ENCODE assay signal across 10 cellular contexts in genomic region chr5:124706729-124707361, GRCh38. TPM values are rescaled to one million over a fixed set of nuclear protein-coding genes. Genes with fewer than 3 reads are reported as not detected.
A peak's percentile ranks its signal among the peaks of the same experiment; 100 is the strongest.
DNase-seq lines count a peak whose midpoint lies in the region; ATAC-seq and TF ChIP-seq lines count a peak whose summit lies in the region.
"Had no signal": no experiment of that assay in that cellular context is flagged by ENCODE, and none has a peak within 500 bp of the region (broad histone marks: within the 10 kb centered on the region; RNA-seq: fewer than 3 reads in every experiment).

No MANE protein-coding gene starts in this region.

- DNase-seq in AG04450 (ENCODE audit: low read depth, low spot score) (peak; percentile 16), NCI-H1417 (lab: John Stamatoyannopoulos, UW) (peak; percentile 84 to 97 (median 87)), activated B cell treated with CpG ODN at 0.5 μM for 24 hours (no peak), islet precursor cell (peak; percentile 63), ecto neural progenitor cell (ENCODE audit: low spot score) (no peak)
- no peak for DNase-seq in activated CD8-positive, alpha-beta T cell treated with anti-CD3 and anti-CD28 coated beads for 36 hours
- no peak for DNase-seq in stimulated activated CD4-positive, alpha-beta T cell treated with anti-CD3 and anti-CD28 coated beads, Interleukin-2, amount 100 ng/mL, for 48 hours
- DNase-seq: activated T-cell treated with anti-CD3 and anti-CD28 coated beads, Interleukin-2, amount 50 U/mL, for 72 hours had no signal

- H3K9me3 Mint-ChIP-seq in activated B cell treated with CpG ODN at 0.5 μM for 24 hours: no peaks in the 10 kb centered on the region
- H3K9me3 Mint-ChIP-seq in activated CD8-positive, alpha-beta T cell treated with anti-CD3 and anti-CD28 coated beads for 36 hours: no peaks in the 10 kb centered on the region
- H3K9me3 Mint-ChIP-seq: activated T-cell treated with anti-CD3 and anti-CD28 coated beads, Interleukin-2, amount 50 U/mL, for 72 hours had no signal

- intact Hi-C loops in activated B cell treated with CpG ODN at 0.5 μM for 24 hours (cut with micrococcal nuclease): loop anchor here (1.0 to 5.0 kb wide), 5 partner anchors 120 to 299 kb away; no protein-coding TSS in a partner anchor
- intact Hi-C loops in activated CD8-positive, alpha-beta T cell treated with anti-CD3 and anti-CD28 coated beads for 36 hours (cut with micrococcal nuclease): no loop called here

- no peaks in the 10 kb centered on the region for H3K27me3 Mint-ChIP-seq in activated B cell treated with CpG ODN at 0.5 μM for 24 hours
- H3K27me3 Mint-ChIP-seq in activated CD8-positive, alpha-beta T cell treated with anti-CD3 and anti-CD28 coated beads for 36 hours: peaks cover 4% of the 10 kb centered on the region

- ATAC-seq in activated B cell treated with CpG ODN at 0.5 μM for 24 hours (ENCODE audit: low read depth) (no peak), GM21423 (IDR thresholded peaks at IDR 0.05; ENCODE audit: unreplicated experiment) (no peak)
- ATAC-seq in activated CD8-positive, alpha-beta T cell treated with anti-CD3 and anti-CD28 coated beads for 36 hours: no peak
- ATAC-seq: activated T-cell treated with anti-CD3 and anti-CD28 coated beads, Interleukin-2, amount 50 U/mL, for 72 hours had no signal

- H3K4me1 Mint-ChIP-seq in activated B cell treated with CpG ODN at 0.5 μM for 24 hours: peaks cover 92% of the 10 kb centered on the region
- H3K4me1 Mint-ChIP-seq in activated CD8-positive, alpha-beta T cell treated with anti-CD3 and anti-CD28 coated beads for 36 hours (ENCODE audit: low read depth): no peaks in the 10 kb centered on the region

- H3K9me3 ChIP-seq in AG04450 (ENCODE audit: control insufficient read depth, insufficient read depth, low read length): no peaks in the 10 kb centered on the region

- H3K4me3 ChIP-seq in AG04450 (ENCODE audit: low read depth, low read length): no peak overlapping the region

- TF ChIP-seq CTCF in AG04450 (IDR thresholded peaks at IDR 0.05; ENCODE audit: low read depth, low read length) (no peak), activated B cell treated with CpG ODN at 0.5 μM for 24 hours (IDR thresholded peaks at IDR 0.05) (no peak)
- TF ChIP-seq CTCF in activated CD8-positive, alpha-beta T cell treated with anti-CD3 and anti-CD28 coated beads for 36 hours (IDR thresholded peaks at IDR 0.05): no peak

- peak overlapping the region; percentile 67 for H3K4me3 Mint-ChIP-seq in activated B cell treated with CpG ODN at 0.5 μM for 24 hours
- H3K4me3 Mint-ChIP-seq in activated CD8-positive, alpha-beta T cell treated with anti-CD3 and anti-CD28 coated beads for 36 hours: no peak overlapping the region
- H3K4me3 Mint-ChIP-seq: activated T-cell treated with anti-CD3 and anti-CD28 coated beads, Interleukin-2, amount 50 U/mL, for 72 hours had no signal

- H3K36me3 Mint-ChIP-seq in activated B cell treated with CpG ODN at 0.5 μM for 24 hours (ENCODE audit: low read depth): no peaks in the 10 kb centered on the region
- H3K36me3 Mint-ChIP-seq in activated CD8-positive, alpha-beta T cell treated with anti-CD3 and anti-CD28 coated beads for 36 hours (ENCODE audit: low read depth): no peaks in the 10 kb centered on the region

- H3K27ac Mint-ChIP-seq in activated B cell treated with CpG ODN at 0.5 μM for 24 hours: peak overlapping the region; percentile 89
- no peak overlapping the region for H3K27ac Mint-ChIP-seq in activated CD8-positive, alpha-beta T cell treated with anti-CD3 and anti-CD28 coated beads for 36 hours
- H3K27ac Mint-ChIP-seq: activated T-cell treated with anti-CD3 and anti-CD28 coated beads, Interleukin-2, amount 50 U/mL, for 72 hours had no signal

- H3K27me3 ChIP-seq in AG04450 (ENCODE audit: control insufficient read depth, insufficient read depth, low read length): no peaks in the 10 kb centered on the region

- CTCF ChIA-PET in AG04450 (lab: Charles Lee) (no interaction called here), activated B cell treated with CpG ODN at 0.5 μM for 24 hours (lab: Charles Lee) (interaction anchor here (0.8 to 1.3 kb wide), 3 partner anchors 10 to 42 kb away, joined by 3 to 6 read pairs (median 4); no protein-coding TSS in a partner anchor)
- CTCF ChIA-PET in activated CD8-positive, alpha-beta T cell treated with anti-CD3 and anti-CD28 coated beads for 36 hours (lab: Charles Lee): no interaction called here

- POLR2A ChIA-PET in AG04450 (lab: Yijun Ruan, JAX) (no interaction called here), activated B cell treated with CpG ODN at 0.5 μM for 24 hours (lab: Charles Lee) (interaction anchor here (0.6 to 8.0 kb wide), 12 partner anchors 11 to 57 kb away, joined by 3 to 99 read pairs (median 6); partner anchors contain the start of gene ZNF608)
- POLR2A ChIA-PET in activated CD8-positive, alpha-beta T cell treated with anti-CD3 and anti-CD28 coated beads for 36 hours (lab: Charles Lee): no interaction called here

- H3K27ac ChIP-seq in AG04450 (ENCODE audit: low read depth, low read length): no peak overlapping the region
- H3K27ac ChIP-seq: parathyroid adenoma had no signal

RNA-seq across cellular contexts. Expression of gene ZNF608, which starts 39.6 kb away (rescaled TPM):
- 12.1 and 13.0 TPM in 2 replicates for polyA plus RNA-seq in AG04450 (2011; rRNA removed)
- 14.9 and 16.3 TPM in 2 replicates for polyA minus RNA-seq in AG04450 (2011; rRNA and poly(A)+ RNA removed)
- total RNA-seq in activated B cell treated with CpG ODN at 0.5 μM for 24 hours: 20.7 and 22.0 TPM in 2 replicates
- not detected for total RNA-seq in activated CD8-positive, alpha-beta T cell treated with anti-CD3 and anti-CD28 coated beads for 36 hours

Comparison
In these comparisons a context has a peak if more than half of its experiments do, and no peak if none do; other contexts are left out.
1. DNase-seq: peak in AG04450 (single experiment), NCI-H1417 (3 of 3) and islet precursor cell (single experiment); none in activated B cell treated with CpG ODN at 0.5 μM for 24 hours (single experiment), activated CD8-positive, alpha-beta T cell treated with anti-CD3 and anti-CD28 coated beads for 36 hours (single experiment), ecto neural progenitor cell (single experiment) and stimulated activated CD4-positive, alpha-beta T cell treated with anti-CD3 and anti-CD28 coated beads, Interleukin-2, amount 100 ng/mL, for 48 hours (0 of 2).
2. RNA of gene ZNF608, which starts 39.6 kb away (total RNA-seq): 20.7 to 22.0 TPM in activated B cell treated with CpG ODN at 0.5 μM for 24 hours; not detected in activated CD8-positive, alpha-beta T cell treated with anti-CD3 and anti-CD28 coated beads for 36 hours; every median in the first group is over 10 times any median in the second.